ENCODE assay signal across 8 cellular contexts in the genomic region with DNA sequence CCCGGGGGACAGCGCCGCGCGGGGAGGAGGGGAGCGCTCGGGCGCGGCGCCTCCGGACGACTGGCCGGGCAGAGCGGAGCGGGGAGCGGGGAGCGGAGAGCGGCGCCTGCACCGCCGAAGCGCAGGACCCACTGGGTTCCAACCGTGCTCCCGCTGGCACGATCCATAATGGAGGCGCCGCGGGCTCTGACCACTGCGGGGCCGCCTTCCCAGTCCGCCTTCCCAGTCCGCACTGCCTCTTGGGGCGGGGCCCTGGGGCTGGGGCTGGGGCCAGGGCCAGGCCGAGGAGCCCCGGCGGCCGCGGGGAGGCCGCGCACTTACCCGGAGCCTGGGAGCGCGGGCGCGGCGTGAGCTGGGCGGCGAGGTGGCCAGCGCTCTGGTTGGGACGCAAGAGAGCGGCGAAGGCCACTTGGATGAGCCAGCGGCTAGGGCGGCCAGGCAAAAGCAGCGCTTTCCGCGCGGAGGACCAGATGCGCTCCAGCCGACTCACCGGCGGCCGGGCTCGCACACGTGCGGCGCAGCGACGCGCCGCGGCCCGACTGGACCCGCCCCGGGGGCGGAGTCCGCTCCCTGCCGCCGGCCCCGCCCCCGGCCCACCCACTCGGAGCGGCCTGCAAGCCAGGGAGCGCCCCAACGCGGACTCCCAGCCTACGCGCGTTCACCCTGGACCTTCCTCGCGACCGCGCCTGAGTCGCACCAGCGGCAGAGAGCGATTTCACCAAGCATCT. TPM values are rescaled to one million over a fixed set of nuclear protein-coding genes. Genes with fewer than 3 reads are reported as not detected.
DNase-seq lines count a peak whose midpoint lies in the region; ATAC-seq and TF ChIP-seq lines count a peak whose summit lies in the region.

A gene with protein sequence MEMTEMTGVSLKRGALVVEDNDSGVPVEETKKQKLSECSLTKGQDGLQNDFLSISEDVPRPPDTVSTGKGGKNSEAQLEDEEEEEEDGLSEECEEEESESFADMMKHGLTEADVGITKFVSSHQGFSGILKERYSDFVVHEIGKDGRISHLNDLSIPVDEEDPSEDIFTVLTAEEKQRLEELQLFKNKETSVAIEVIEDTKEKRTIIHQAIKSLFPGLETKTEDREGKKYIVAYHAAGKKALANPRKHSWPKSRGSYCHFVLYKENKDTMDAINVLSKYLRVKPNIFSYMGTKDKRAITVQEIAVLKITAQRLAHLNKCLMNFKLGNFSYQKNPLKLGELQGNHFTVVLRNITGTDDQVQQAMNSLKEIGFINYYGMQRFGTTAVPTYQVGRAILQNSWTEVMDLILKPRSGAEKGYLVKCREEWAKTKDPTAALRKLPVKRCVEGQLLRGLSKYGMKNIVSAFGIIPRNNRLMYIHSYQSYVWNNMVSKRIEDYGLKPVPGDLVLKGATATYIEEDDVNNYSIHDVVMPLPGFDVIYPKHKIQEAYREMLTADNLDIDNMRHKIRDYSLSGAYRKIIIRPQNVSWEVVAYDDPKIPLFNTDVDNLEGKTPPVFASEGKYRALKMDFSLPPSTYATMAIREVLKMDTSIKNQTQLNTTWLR (minus strand): TSS at position 541 of the 728 bp plus-strand sequence. CDS start 13,759 bp downstream, outside the sequence.

- peak; percentile 69 for DNase-seq in AG09319 (ENCODE audit: extremely low read depth, low read depth)
- peak; percentile 90 for DNase-seq in NCI-H345 (lab: John Stamatoyannopoulos, UW)
- peak; percentile 76 for DNase-seq in activated CD4-positive, CD25-positive, alpha-beta regulatory T cell treated with anti-CD3 and anti-CD28 coated beads, Interleukin-2, amount 50 U/mL, for 72 hours
- peak; percentile 97 for DNase-seq in cerebellum (ENCODE audit: low spot score)
- peak; percentile 92 for DNase-seq in kidney tubule cell (ENCODE audit: low spot score)
- DNase-seq in stimulated activated CD4-positive, alpha-beta T cell treated with anti-CD3 and anti-CD28 coated beads, Interleukin-1b, Interleukin-23, amount 100 ng/mL, for 1 hour (ENCODE audit: low read depth in 2 of 2): peak; percentile 53 to 70

- no peak; the same call in 1 of the 2 replicates for TF ChIP-seq CTCF in AG09319 (IDR thresholded peaks at IDR 0.05; ENCODE audit: low read depth, low read length)

- ATAC-seq in GM19023 (IDR thresholded peaks at IDR 0.05; ENCODE audit: unreplicated experiment) (peak; percentile 86), HG03196 (IDR thresholded peaks at IDR 0.05; ENCODE audit: unreplicated experiment) (peak; percentile 86)

RNA-seq across cellular contexts. Expression of the gene that starts here (rescaled TPM):
- total RNA-seq in cerebellum: 12.2 TPM

Comparison
In these comparisons a context has a peak if more than half of its experiments do, and no peak if none do; other contexts are left out.
1. Peak in every context shown above with its lines: DNase-seq and ATAC-seq.